In the genomic region with DNA sequence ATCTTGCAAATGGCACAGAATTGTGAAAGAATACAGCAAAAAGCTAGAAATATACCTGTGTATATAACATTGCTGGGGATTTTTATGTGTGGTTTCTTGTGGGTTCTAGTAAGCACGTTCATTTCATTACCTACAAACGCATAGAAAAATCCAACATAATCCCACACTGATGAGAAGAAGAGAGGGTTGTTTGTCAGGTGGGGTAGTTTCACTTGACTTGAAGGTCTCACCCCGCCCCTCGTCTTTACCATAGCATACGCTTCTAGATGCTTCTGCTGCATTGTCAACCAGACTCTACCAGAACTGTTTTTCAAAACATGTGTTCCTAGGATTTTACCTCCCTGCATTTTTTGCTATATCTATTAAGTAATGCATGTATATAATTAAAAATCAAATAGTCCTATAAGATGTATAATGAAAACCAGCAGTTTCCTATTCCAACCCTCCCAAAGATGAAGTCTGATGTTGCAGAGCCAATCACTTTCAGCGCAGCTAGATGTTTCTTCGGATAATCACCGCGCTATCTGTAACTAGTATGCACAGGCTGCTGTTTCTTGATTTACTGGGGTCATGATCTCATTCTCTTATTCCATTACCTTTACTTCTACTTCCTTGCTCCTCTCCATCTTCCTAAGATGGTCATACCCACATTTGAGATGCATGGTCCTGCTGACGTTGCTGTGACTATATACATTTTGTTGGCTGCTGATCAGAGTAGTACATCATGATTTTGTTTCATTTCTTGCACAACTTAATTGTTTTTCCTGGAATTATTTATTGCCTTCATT, we compare ENCODE assay signal across 10 cellular contexts.
DNase-seq lines count a peak whose midpoint lies in the region; ATAC-seq and TF ChIP-seq lines count a peak whose summit lies in the region.
"Had no signal": no experiment of that assay in that cellular context is flagged by ENCODE, and none has a peak within 500 bp of the region (broad histone marks: within the 10 kb centered on the region; RNA-seq: fewer than 3 reads in every experiment).

No MANE protein-coding gene starts in this region.

- CTCF ChIA-PET in PC-9 (lab: Charles Lee) = no interaction called here

- 84 to 87% methylated on average over 10 of the region's 10 CpGs for WGBS in body of pancreas, 2 donors

- no peaks in the 10 kb centered on the region for H3K36me3 ChIP-seq in PC-9 (ENCODE audit: low read depth)
- H3K36me3 ChIP-seq in body of pancreas (replicated peaks in 1 of 2; ENCODE audit: insufficient read depth in 1 of 2, low read depth in 2 of 2) = no peaks in the 10 kb centered on the region
- no peaks in the 10 kb centered on the region for H3K36me3 ChIP-seq in vagina

- peak; percentile 29 for DNase-seq in stimulated activated CD4-positive, alpha-beta T cell treated with anti-CD3 and anti-CD28 coated beads, Interleukin-15, amount 100 ng/mL, for 24 hours
- DNase-seq in stimulated activated CD4-positive, alpha-beta T cell treated with anti-CD3 and anti-CD28 coated beads, Interleukin-2, amount 100 ng/mL, for 48 hours = no peak
- DNase-seq in PC-9 (no peak), body of pancreas (no peak), vagina (ENCODE audit: extremely low spot score in 2 of 2) (no peak), Ammon's horn (ENCODE audit: low spot score) (no peak), NCI-H510A (lab: John Stamatoyannopoulos, UW) (no peak), GM03348 (ENCODE audit: low spot score) (no peak)
- DNase-seq: anterior cingulate cortex, NCI-H524 had no signal

- peaks cover 42% of the 10 kb centered on the region for H3F3A ChIP-seq in PC-9 (ENCODE audit: insufficient read depth, low read depth)

- H3K9me3 ChIP-seq in PC-9 (ENCODE audit: insufficient read depth, low read depth) (no peaks in the 10 kb centered on the region), body of pancreas (no peaks in the 10 kb centered on the region), vagina (no peaks in the 10 kb centered on the region)

- ATAC-seq in body of pancreas = no peak

- peak overlapping the region; percentile 79 for H3K4me2 ChIP-seq in PC-9

- intact Hi-C loops in PC-9 (cut with micrococcal nuclease; ENCODE audit: unreplicated experiment) (loop anchor here (2.0 kb wide), 1 partner anchor 201 kb away; no protein-coding TSS in a partner anchor), body of pancreas (cut with DNase I) (no loop called here), vagina (cut with DNase I) (loop anchor here (5.0 to 10.0 kb wide), 2 partner anchors 399 to 481 kb away; no protein-coding TSS in a partner anchor)

- no peaks in the 10 kb centered on the region for H3K27me3 ChIP-seq in PC-9 (ENCODE audit: insufficient read depth, low read depth)
- H3K27me3 ChIP-seq in body of pancreas = no peaks in the 10 kb centered on the region
- H3K27me3 ChIP-seq in vagina = no peaks in the 10 kb centered on the region

- peak overlapping the region; percentile 64 for H2AFZ ChIP-seq in PC-9

- H3K9me2 ChIP-seq in PC-9 (ENCODE audit: insufficient read depth) = no peaks in the 10 kb centered on the region

- no peaks in the 10 kb centered on the region for H4K20me1 ChIP-seq in PC-9 (ENCODE audit: insufficient read depth)

- TF ChIP-seq POLR2A in body of pancreas (IDR thresholded peaks at IDR 0.05) (no peak), vagina (IDR thresholded peaks at IDR 0.05) (no peak)

- BruUV-seq in PC-9 (replicated peaks; lab: Mats Ljungman, UMichigan) = no TSS peak

- H3K27ac ChIP-seq in PC-9 (peak overlapping the region; percentile 94), body of pancreas (peak overlapping the region in 3 of 4 donors; percentile 59 to 75 (median 66)), vagina (peak overlapping the region; percentile 82)

- H3K79me2 ChIP-seq in PC-9 (ENCODE audit: low read depth) = no peaks in the 10 kb centered on the region

- POLR2A ChIA-PET in PC-9 (lab: Charles Lee; ENCODE audit: unreplicated experiment) = interaction anchor here (0.6 to 0.7 kb wide), 2 partner anchors 41 to 317 kb away, joined by 3 to 12 read pairs; no protein-coding TSS in a partner anchor

- TF ChIP-seq CTCF in PC-9 (conservative IDR thresholded peaks at IDR 0.05) (no peak), body of pancreas (IDR thresholded peaks at IDR 0.05) (no peak), vagina (IDR thresholded peaks at IDR 0.05) (no peak)

- H3K4me1 ChIP-seq in PC-9 (replicated peaks; ENCODE audit: insufficient read depth) (peaks cover 51% of the 10 kb centered on the region), body of pancreas (peaks cover 34% of the 10 kb centered on the region), vagina (peaks cover 46% of the 10 kb centered on the region)

- H3K4me3 ChIP-seq in PC-9 (peak overlapping the region; percentile 42; the same call in 1 of the 2 replicates), body of pancreas (no peak overlapping the region), vagina (no peak overlapping the region)
